17 cellular contexts compared by ENCODE assay signal in the genomic region with DNA sequence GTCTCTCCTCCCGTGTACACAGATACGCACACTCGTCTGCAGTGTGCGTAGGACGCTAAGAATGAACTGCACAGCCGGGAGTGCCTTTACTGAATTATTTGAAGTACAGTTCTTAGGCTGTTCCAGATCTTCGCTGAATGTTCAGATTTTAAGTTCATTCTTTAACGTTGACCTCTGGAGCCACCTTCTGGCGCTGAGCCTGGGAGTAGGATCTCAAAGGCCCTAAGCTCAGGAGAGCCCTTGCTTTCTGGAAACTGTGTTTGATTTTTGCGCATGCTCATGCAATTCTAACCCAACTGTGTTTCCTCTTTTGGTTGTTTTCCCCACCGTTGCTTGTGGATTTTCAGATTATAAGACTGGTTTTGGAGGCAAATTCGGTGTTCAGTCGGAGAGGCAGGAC. TPM values are rescaled to one million over a fixed set of nuclear protein-coding genes. Genes with fewer than 3 reads are reported as not detected.
A peak's percentile ranks its signal among the peaks of the same experiment; 100 is the strongest.
DNase-seq lines count a peak whose midpoint lies in the region; TF ChIP-seq lines count a peak whose summit lies in the region.
"Had no signal": no experiment of that assay in that cellular context is flagged by ENCODE, and none has a peak within 500 bp of the region (broad histone marks: within the 10 kb centered on the region; RNA-seq: fewer than 3 reads in every experiment).

No MANE protein-coding gene starts in this region.

- H3K79me2 ChIP-seq in OCI-LY3 (ENCODE audit: low read length) (no peaks in the 10 kb centered on the region), hepatocyte (peaks cover 2% of the 10 kb centered on the region)

- H2AFZ ChIP-seq in OCI-LY3 (ENCODE audit: low read depth, low read length), result no peak overlapping the region
- H2AFZ ChIP-seq in hepatocyte, result no peak overlapping the region

- WGBS in hepatocyte (ENCODE audit: low lambda C conversion rate, missing lambda C conversion rate), result 95% methylated on average over 13 of the region's 13 CpGs

- H3K4me2 ChIP-seq in BLaER1 treated with 17β-estradiol and CSF1 and Interleukin-3, amounts not matched to agents 10 nM and 100 nM, result peak overlapping the region in 6 of 11 experiments; percentile 1 to 70 (median 10); a peak in 6 of 22 replicates
- no peak overlapping the region for H3K4me2 ChIP-seq in OCI-LY3 (ENCODE audit: low read length)
- no peak overlapping the region for H3K4me2 ChIP-seq in hepatocyte

- H3K9me2 ChIP-seq in hepatocyte (replicated peaks; ENCODE audit: insufficient read depth), result no peaks in the 10 kb centered on the region

- TF ChIP-seq CTCF in OCI-LY3 (IDR thresholded peaks at IDR 0.05; ENCODE audit: low read depth, low read length) (peak; percentile 44), choroid plexus epithelial cell (conservative IDR thresholded peaks at IDR 0.05; ENCODE audit: low read depth, low read length) (no peak), hepatocyte (IDR thresholded peaks at IDR 0.05; ENCODE audit: poor library complexity) (no peak)

- no peak overlapping the region for H3K4me3 ChIP-seq in BLaER1 treated with 17β-estradiol and CSF1 and Interleukin-3, amounts not matched to agents 10 nM and 100 nM
- no peak overlapping the region for H3K4me3 ChIP-seq in OCI-LY3 (ENCODE audit: low read length)
- no peak overlapping the region for H3K4me3 ChIP-seq in choroid plexus epithelial cell (ENCODE audit: low read depth, low read length)
- no peak overlapping the region for H3K4me3 ChIP-seq in hepatocyte
- H3K4me3 ChIP-seq: adrenal gland, Peyer's patch, skin epidermis had no signal

- H3K27me3 ChIP-seq in BLaER1 treated with 17β-estradiol and CSF1 and Interleukin-3, amounts not matched to agents 10 nM and 100 nM, result peaks cover 0 to 100% (median 20%) of the 10 kb centered on the region in 11 experiments; a peak in 16 of 22 replicates
- H3K27me3 ChIP-seq in OCI-LY3 (ENCODE audit: low read depth, low read length) (no peaks in the 10 kb centered on the region), hepatocyte (no peaks in the 10 kb centered on the region)
- H3K27me3 ChIP-seq: adrenal gland, Peyer's patch had no signal

- DNase-seq in GF-D8 (lab: John Stamatoyannopoulos, UW) (peak; percentile 41), choroid plexus epithelial cell (ENCODE audit: low read depth) (peak; percentile 66), hepatocyte (ENCODE audit: low spot score) (no peak), NCI-H1092 (lab: John Stamatoyannopoulos, UW) (no peak), D341Med (ENCODE audit: low spot score) (no peak), AG08395 (ENCODE audit: low spot score) (no peak)
- DNase-seq: adrenal gland; HFFc6; NCI-H1694 treated with DMSO at 0.1 percent for 48 hours; NCI-H774; Peyer's patch; stimulated activated CD4-positive, alpha-beta T cell treated with anti-CD3 and anti-CD28 coated beads, Interleukin-2, amount 100 ng/mL, for 48 hours; stimulated activated naive CD8-positive, alpha-beta T cell treated with anti-CD3 and anti-CD28 coated beads, Interleukin-15, amount 100 ng/mL, for 72 hours; trophoblast cell had no signal

- peaks cover 33 to 52% (median 43%) of the 10 kb centered on the region in 10 experiments for H3K4me1 ChIP-seq in BLaER1 treated with 17β-estradiol and CSF1 and Interleukin-3, amounts not matched to agents 10 nM and 100 nM
- peaks cover 26% of the 10 kb centered on the region for H3K4me1 ChIP-seq in OCI-LY3 (ENCODE audit: low read length)
- H3K4me1 ChIP-seq in hepatocyte (ENCODE audit: insufficient read depth), result no peaks in the 10 kb centered on the region
- H3K4me1 ChIP-seq: adrenal gland, Peyer's patch had no signal

- H4K20me1 ChIP-seq in BLaER1 treated with 17β-estradiol and CSF1 and Interleukin-3, amounts not matched to agents 10 nM and 100 nM, result peaks cover 0 to 87% (median 12%) of the 10 kb centered on the region in 11 experiments; a peak in 12 of 22 replicates
- no peaks in the 10 kb centered on the region for H4K20me1 ChIP-seq in OCI-LY3 (ENCODE audit: insufficient read depth, low read length)
- H4K20me1 ChIP-seq in hepatocyte (ENCODE audit: insufficient read depth, poor library complexity, severe bottlenecking), result no peaks in the 10 kb centered on the region

- no peaks in the 10 kb centered on the region for H3K36me3 ChIP-seq in BLaER1 treated with 17β-estradiol and CSF1 and Interleukin-3, amounts not matched to agents 10 nM and 100 nM
- H3K36me3 ChIP-seq in OCI-LY3 (replicated peaks; ENCODE audit: low read depth, low read length) (peaks cover 52% of the 10 kb centered on the region), hepatocyte (replicated peaks; ENCODE audit: insufficient read depth, low read depth) (no peaks in the 10 kb centered on the region)

- no peak overlapping the region for H3K9ac ChIP-seq in BLaER1 treated with 17β-estradiol and CSF1 and Interleukin-3, amounts not matched to agents 10 nM and 100 nM
- no peak overlapping the region for H3K9ac ChIP-seq in OCI-LY3 (ENCODE audit: low read length)

- H3K27ac ChIP-seq in BLaER1 treated with 17β-estradiol and CSF1 and Interleukin-3, amounts not matched to agents 10 nM and 100 nM, result no peak overlapping the region
- H3K27ac ChIP-seq in OCI-LY3 (ENCODE audit: low read length) (no peak overlapping the region), hepatocyte (no peak overlapping the region)
- H3K27ac ChIP-seq: adrenal gland, Peyer's patch, skin epidermis had no signal

- H3K9me3 ChIP-seq in BLaER1 treated with 17β-estradiol and CSF1 and Interleukin-3, amounts not matched to agents 10 nM and 100 nM (replicated peaks in 1 of 11), result no peaks in the 10 kb centered on the region
- H3K9me3 ChIP-seq in OCI-LY3 (ENCODE audit: insufficient read depth, low read length) (no peaks in the 10 kb centered on the region), hepatocyte (ENCODE audit: low read depth) (no peaks in the 10 kb centered on the region)
- H3K9me3 ChIP-seq: adrenal gland, Peyer's patch had no signal

RNA-seq across cellular contexts. Expression of a gene that starts 22.8 kb away (rescaled TPM):
- 201 and 207 TPM in 2 replicates for total RNA-seq in hepatocyte
- 154 and 157 TPM in 2 replicates for polyA plus RNA-seq in hepatocyte

Comparison
In these comparisons a context has a peak if more than half of its experiments do, and no peak if none do; other contexts are left out.
1. H3K4me2 ChIP-seq: peak in BLaER1 treated with 17β-estradiol and CSF1 and Interleukin-3, amounts not matched to agents 10 nM and 100 nM (6 of 11); none in OCI-LY3 (single experiment) and hepatocyte (single experiment).
2. DNase-seq: peak in GF-D8 (single experiment) and choroid plexus epithelial cell (single experiment); none in hepatocyte (single experiment), NCI-H1092 (single experiment), D341Med (single experiment) and AG08395 (single experiment).